1 cellular context compared by ENCODE assay signal in genomic region chr19:7911509-7912143, GRCh38.
TF ChIP-seq lines count a peak whose summit lies in the region.

No MANE protein-coding gene starts in this region.

TF ChIP-seq in K562, 482 proteins besides CTCF, POLR2A, EP300 and RAD21:
- no peak for TF ChIP-seq BCL6 (CRISPR knock-in tag; IDR thresholded peaks at IDR 0.05)
- no peak for TF ChIP-seq GATAD2B (IDR thresholded peaks at IDR 0.05; ENCODE audit: borderline replicate concordance)
- TF ChIP-seq POLR2G (IDR thresholded peaks at IDR 0.05; ENCODE audit: low read depth, low read length): 0 out of 2 replicates have a peak, but pooled peaks have one; percentile 52
- TF ChIP-seq NRF1 (conservative IDR thresholded peaks at IDR 0.05 in 1 of 2, IDR thresholded peaks at IDR 0.05 in 1 of 2): no peak
